ENCODE assay signal across 10 cellular contexts in genomic region chr1:222653178-222653827, GRCh38.
A peak's percentile ranks its signal among the peaks of the same experiment; 100 is the strongest.
DNase-seq lines count a peak whose midpoint lies in the region; ATAC-seq lines count a peak whose summit lies in the region.
"Had no signal": no experiment of that assay in that cellular context is flagged by ENCODE, and none has a peak within 500 bp of the region (broad histone marks: within the 10 kb centered on the region; RNA-seq: fewer than 3 reads in every experiment).

No MANE protein-coding gene starts in this region.

- peak overlapping the region; percentile 9 for H3K4me3 Mint-ChIP-seq in activated naive CD4-positive, alpha-beta T cell treated with anti-CD3 and anti-CD28 coated beads, Interleukin-2, amount 50 U/mL, for 24 hours

- H3K27ac Mint-ChIP-seq in activated naive CD4-positive, alpha-beta T cell treated with anti-CD3 and anti-CD28 coated beads, Interleukin-2, amount 50 U/mL, for 24 hours, result peak overlapping the region; percentile 75

- DNase-seq in caudate nucleus (lab: John Stamatoyannopoulos, UW), result no peak
- no peak for DNase-seq in germinal center (ENCODE audit: low spot score)
- no peak for DNase-seq in NCI-H748 treated with DMSO at 0.1 percent for 48 hours (lab: John Stamatoyannopoulos, UW)
- no peak for DNase-seq in NOMO-1 (lab: John Stamatoyannopoulos, UW; ENCODE audit: unreplicated experiment in 2 of 2)
- DNase-seq: RPMI8226 had no signal

- no peak overlapping the region for H3K27ac ChIP-seq in caudate nucleus (ENCODE audit: low read depth, low read length)
- H3K27ac ChIP-seq: parathyroid adenoma had no signal

- ATAC-seq in GM18502 (IDR thresholded peaks at IDR 0.05; ENCODE audit: poor library complexity, unreplicated experiment) (peak; percentile 71), GM19468 (IDR thresholded peaks at IDR 0.05; ENCODE audit: extremely low read depth, unreplicated experiment) (peak; percentile 50), HG03159 (IDR thresholded peaks at IDR 0.05; ENCODE audit: unreplicated experiment) (peak; percentile 71)

- H3K4me1 Mint-ChIP-seq in activated naive CD4-positive, alpha-beta T cell treated with anti-CD3 and anti-CD28 coated beads, Interleukin-2, amount 50 U/mL, for 24 hours, result peaks cover 63% of the 10 kb centered on the region

- H3K36me3 Mint-ChIP-seq in activated naive CD4-positive, alpha-beta T cell treated with anti-CD3 and anti-CD28 coated beads, Interleukin-2, amount 50 U/mL, for 24 hours, result peaks cover 26% of the 10 kb centered on the region

- no peaks in the 10 kb centered on the region for H3K9me3 Mint-ChIP-seq in activated naive CD4-positive, alpha-beta T cell treated with anti-CD3 and anti-CD28 coated beads, Interleukin-2, amount 50 U/mL, for 24 hours

- no peaks in the 10 kb centered on the region for H3K27me3 Mint-ChIP-seq in activated naive CD4-positive, alpha-beta T cell treated with anti-CD3 and anti-CD28 coated beads, Interleukin-2, amount 50 U/mL, for 24 hours
